In the genomic region with DNA sequence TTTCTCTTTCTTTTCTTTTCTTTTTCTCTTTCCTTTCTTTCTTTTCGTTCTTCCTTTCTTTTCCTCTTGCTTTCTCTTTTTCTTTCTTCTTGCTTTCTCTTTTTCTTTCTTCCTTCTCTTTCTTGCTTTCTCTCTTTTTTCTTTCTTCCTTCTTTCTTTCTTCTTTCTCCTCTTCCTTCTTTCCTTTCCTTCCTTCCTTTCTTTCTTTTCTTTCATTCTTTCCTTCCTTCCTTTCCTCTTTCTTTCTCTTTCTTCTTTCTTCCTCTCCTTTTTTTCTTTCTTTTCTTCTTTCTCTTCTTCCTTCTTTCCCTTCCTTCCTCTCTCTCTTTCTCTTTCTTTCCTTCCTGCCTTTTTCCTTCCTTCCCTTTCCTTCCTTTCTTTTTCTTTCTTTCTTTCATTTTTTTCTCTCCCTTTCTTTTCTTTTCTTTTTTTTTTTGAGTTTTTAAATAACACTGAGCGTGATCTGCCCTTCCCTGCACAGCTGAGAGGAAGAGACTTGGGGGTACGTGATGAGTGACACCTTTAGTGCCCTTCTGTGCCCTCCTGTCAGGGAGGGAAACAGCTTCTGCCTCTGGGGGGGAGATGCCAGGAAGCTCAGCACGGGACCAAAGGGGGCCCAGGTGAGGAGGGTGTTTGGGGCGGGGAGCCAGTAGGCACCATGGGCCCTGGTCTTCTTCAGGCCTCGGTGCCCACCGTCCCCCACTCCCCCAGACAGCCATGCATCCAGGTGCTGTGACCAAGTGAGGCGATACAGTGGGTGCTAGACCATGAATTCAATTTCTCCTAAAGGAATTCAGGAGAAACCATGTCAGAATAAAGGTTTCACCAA, we compare ENCODE assay signal across 8 cellular contexts. TPM values are rescaled to one million over a fixed set of nuclear protein-coding genes. Genes with fewer than 3 reads are reported as not detected.
DNase-seq lines count a peak whose midpoint lies in the region; ATAC-seq and TF ChIP-seq lines count a peak whose summit lies in the region.

No MANE protein-coding gene starts in this region.

- 56 to 67% methylated on average over 8 of the region's 8 CpGs for WGBS in sigmoid colon, 2 donors
- WGBS in lower leg skin, 2 donors: 78 to 83% methylated on average over 8 of the region's 8 CpGs

- no peak for DNase-seq in GM12864 (ENCODE audit: low read depth)
- no peak for DNase-seq in SJSA1 (ENCODE audit: low read depth in 1 of 2, low spot score in 2 of 2)
- DNase-seq in fibroblast of mammary gland (ENCODE audit: low read depth): no peak
- DNase-seq in sigmoid colon: peak; percentile 46
- no peak for DNase-seq in hypothalamus (lab: John Stamatoyannopoulos, UW)
- no peak for DNase-seq in SHP77 treated with DMSO at 0.1 percent for 48 hours (lab: John Stamatoyannopoulos, UW)
- no peak for DNase-seq in lower leg skin (ENCODE audit: low spot score in 2 of 2)

- H3K4me3 ChIP-seq in GM12864 (ENCODE audit: low read depth, low read length): peak overlapping the region; percentile 55
- peak overlapping the region; percentile 38 for H3K4me3 ChIP-seq in SJSA1
- peak overlapping the region; percentile 61 for H3K4me3 ChIP-seq in fibroblast of mammary gland (ENCODE audit: control insufficient read depth, low read depth, low read length)
- peak overlapping the region; percentile 36 to 52 (median 45) for H3K4me3 ChIP-seq in sigmoid colon
- no peak overlapping the region for H3K4me3 ChIP-seq in lower leg skin (ENCODE audit: low read depth, poor library complexity, severe bottlenecking)

- H3K27me3 ChIP-seq in SJSA1 (replicated peaks) (no peaks in the 10 kb centered on the region), sigmoid colon (no peaks in the 10 kb centered on the region)

- H3K4me1 ChIP-seq in SJSA1 (replicated peaks) (peaks cover 8% of the 10 kb centered on the region), sigmoid colon (peaks cover 0 to 8% (median 0%) of the 10 kb centered on the region in 4 donors)

- ATAC-seq in GM18909 (IDR thresholded peaks at IDR 0.05; ENCODE audit: poor library complexity, unreplicated experiment): no peak

- H3K36me3 ChIP-seq in SJSA1: no peaks in the 10 kb centered on the region
- no peaks in the 10 kb centered on the region for H3K36me3 ChIP-seq in sigmoid colon

- TF ChIP-seq EP300 in sigmoid colon (IDR thresholded peaks at IDR 0.05): no peak

- H3K9me3 ChIP-seq in SJSA1 (replicated peaks) (no peaks in the 10 kb centered on the region), sigmoid colon (no peaks in the 10 kb centered on the region)

- H3K27ac ChIP-seq in SJSA1: no peak overlapping the region
- H3K27ac ChIP-seq in sigmoid colon: peak overlapping the region; percentile 51 to 60 (median 55)

- TF ChIP-seq POLR2A in sigmoid colon (IDR thresholded peaks at IDR 0.05) (no peak), lower leg skin (IDR thresholded peaks at IDR 0.05) (no peak)

- intact Hi-C loops in sigmoid colon (cut with DNase I) (loop anchor here (10.0 kb wide), 1 partner anchor 483 kb away; no protein-coding TSS in a partner anchor), lower leg skin (cut with DNase I; ENCODE audit: low total_unique reads) (no loop called here)

- TF ChIP-seq CTCF in GM12864 (IDR thresholded peaks at IDR 0.05; ENCODE audit: low read depth, low read length, missing control alignments): no peak
- no peak for TF ChIP-seq CTCF in fibroblast of mammary gland (conservative IDR thresholded peaks at IDR 0.05; ENCODE audit: control insufficient read depth, insufficient read depth, low read depth, low read length)
- no peak for TF ChIP-seq CTCF in sigmoid colon (IDR thresholded peaks at IDR 0.05)
- no peak for TF ChIP-seq CTCF in lower leg skin (IDR thresholded peaks at IDR 0.05)

RNA-seq across cellular contexts. Expression of a gene that starts 36.6 kb away (rescaled TPM):
- total RNA-seq in SJSA1 (2014; rRNA removed; shearing (Covaris generic)): 21.7 and 24.7 TPM in 2 replicates
- total RNA-seq in sigmoid colon: 10 to 100 TPM; 17.7 to 35.0 (median 27.4) TPM
- 10 to 100 TPM; 12.9 to 14.8 (median 13.2) TPM for polyA plus RNA-seq in sigmoid colon
- 10 to 100 TPM; 20.9 to 30.8 (median 26.1) TPM for total RNA-seq in lower leg skin
